8 cellular contexts compared by ENCODE assay signal in the genomic region with DNA sequence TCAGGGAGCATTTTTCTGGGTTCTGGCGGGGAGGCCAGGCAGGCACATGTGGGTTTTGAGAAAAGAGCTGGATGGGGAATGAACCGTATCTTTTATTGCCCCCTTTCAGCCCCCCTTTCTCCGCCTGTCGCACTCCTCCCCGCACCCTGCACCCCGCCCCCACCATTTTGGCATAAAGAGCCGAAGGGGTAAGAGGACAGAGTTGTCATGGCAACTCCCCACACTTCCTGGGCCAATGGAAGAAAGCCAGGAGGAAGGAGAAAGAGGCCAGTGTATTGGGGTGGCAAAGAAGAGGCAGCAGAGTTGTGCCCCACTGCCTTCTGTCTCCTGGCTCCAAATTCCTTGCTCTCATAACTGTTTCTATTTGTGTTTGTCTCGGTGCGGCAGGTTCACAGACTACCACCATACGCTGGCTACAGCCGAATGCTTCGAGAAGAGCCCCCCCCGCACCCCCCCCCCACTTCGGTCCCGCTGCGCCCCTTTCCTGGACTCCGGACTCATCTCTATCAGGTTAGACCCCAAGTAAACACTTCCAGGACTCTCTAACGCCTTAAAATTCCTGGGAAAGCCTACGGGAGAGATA. TPM values are rescaled to one million over a fixed set of nuclear protein-coding genes. Genes with fewer than 3 reads are reported as not detected.
DNase-seq lines count a peak whose midpoint lies in the region; ATAC-seq and TF ChIP-seq lines count a peak whose summit lies in the region.

No MANE protein-coding gene starts in this region.

- no peak overlapping the region for H3K27ac Mint-ChIP-seq in activated CD4-positive, alpha-beta T cell treated with anti-CD3 and anti-CD28 coated beads for 36 hours

- intact Hi-C loops in activated CD4-positive, alpha-beta T cell treated with anti-CD3 and anti-CD28 coated beads for 36 hours (cut with DNase I, micrococcal nuclease): loop anchor here (1.0 to 2.0 kb wide), 5 partner anchors 49 to 233 kb away; a partner anchor contains a TSS
- intact Hi-C loops in esophagus squamous epithelium (cut with DNase I): loop anchor here (10.0 kb wide), 1 partner anchor 175 kb away; no protein-coding TSS in a partner anchor

- WGBS in esophagus squamous epithelium, 2 donors: 2% methylated on average over 9 to 14 of the region's 19 CpGs

- no peaks in the 10 kb centered on the region for H3K27me3 ChIP-seq in esophagus squamous epithelium

- H3K4me1 Mint-ChIP-seq in activated CD4-positive, alpha-beta T cell treated with anti-CD3 and anti-CD28 coated beads for 36 hours: peaks cover 50% of the 10 kb centered on the region

- peak overlapping the region; percentile 58 for H3K4me3 ChIP-seq in SK-N-MC
- H3K4me3 ChIP-seq in esophagus squamous epithelium: peak overlapping the region; percentile 19 to 60 (median 38)

- H3K4me1 ChIP-seq in esophagus squamous epithelium: peaks cover 23 to 51% (median 30%) of the 10 kb centered on the region in 3 donors

- no peak for TF ChIP-seq POLR2A in esophagus squamous epithelium (IDR thresholded peaks at IDR 0.05)

- CTCF ChIA-PET in activated CD4-positive, alpha-beta T cell treated with anti-CD3 and anti-CD28 coated beads for 36 hours (lab: Charles Lee): interaction anchor here (0.5 to 9.8 kb wide), 51 partner anchors 7 to 854 kb away, joined by 3 to 145 read pairs (median 5); a partner anchor contains a TSS
- CTCF ChIA-PET in RWPE1 (lab: Yijun Ruan, JAX): interaction anchor here (0.6 to 3.2 kb wide), 29 partner anchors 9 to 318 kb away, joined by 3 to 67 read pairs (median 5); a partner anchor contains a TSS

- POLR2A ChIA-PET in activated CD4-positive, alpha-beta T cell treated with anti-CD3 and anti-CD28 coated beads for 36 hours (lab: Charles Lee): interaction anchor here (0.6 to 3.6 kb wide), 4 partner anchors 9 to 228 kb away, joined by 3 to 13 read pairs (median 4); a partner anchor contains a TSS
- POLR2A ChIA-PET in RWPE1 (lab: Yijun Ruan, JAX; ENCODE audit: low non-redundant PET): interaction anchor here (0.7 to 1.3 kb wide), 2 partner anchors 169 to 170 kb away, joined by 3 read pairs; no protein-coding TSS in a partner anchor

- H3K9ac ChIP-seq in SK-N-MC (ENCODE audit: insufficient read length): no peak overlapping the region

- no peak overlapping the region for H3K27ac ChIP-seq in SK-N-MC
- H3K27ac ChIP-seq in esophagus squamous epithelium: no peak overlapping the region
- H3K27ac ChIP-seq in RWPE1: no peak overlapping the region

- ATAC-seq in activated CD4-positive, alpha-beta T cell treated with anti-CD3 and anti-CD28 coated beads for 36 hours: no peak
- ATAC-seq in GM19351 (IDR thresholded peaks at IDR 0.05; ENCODE audit: unreplicated experiment): no peak

- DNase-seq in activated CD4-positive, alpha-beta T cell treated with anti-CD3 and anti-CD28 coated beads for 36 hours: peak; percentile 60
- DNase-seq in activated CD4-positive, alpha-beta T cell treated with anti-CD3 and anti-CD28 coated beads for 1 hour: no peak
- DNase-seq in SK-N-MC (ENCODE audit: low read depth, low spot score) (no peak), esophagus squamous epithelium (lab: John Stamatoyannopoulos, UW) (no peak), putamen (ENCODE audit: low spot score) (peak; percentile 57), RWPE1 (ENCODE audit: low spot score) (no peak), SKM-1 treated with dmso at 0.1 percent for 144 hours (lab: John Stamatoyannopoulos, UW; ENCODE audit: unreplicated experiment) (no peak)

- no peaks in the 10 kb centered on the region for H3K9me3 ChIP-seq in SK-N-MC (ENCODE audit: low read depth, low read length)
- H3K9me3 ChIP-seq in esophagus squamous epithelium: no peaks in the 10 kb centered on the region

- H3K36me3 ChIP-seq in SK-N-MC (ENCODE audit: insufficient read depth, low read length): no peaks in the 10 kb centered on the region
- peaks cover 0 to 2% (median 0%) of the 10 kb centered on the region in 3 donors for H3K36me3 ChIP-seq in esophagus squamous epithelium

- TF ChIP-seq CTCF in esophagus squamous epithelium (IDR thresholded peaks at IDR 0.05) (no peak), RWPE1 (conservative IDR thresholded peaks at IDR 0.05; ENCODE audit: low read depth) (no peak)

- peaks cover 9% of the 10 kb centered on the region for H3K27me3 Mint-ChIP-seq in activated CD4-positive, alpha-beta T cell treated with anti-CD3 and anti-CD28 coated beads for 36 hours

- peak overlapping the region; percentile 73 for H3K4me3 Mint-ChIP-seq in activated CD4-positive, alpha-beta T cell treated with anti-CD3 and anti-CD28 coated beads for 36 hours

- no peaks in the 10 kb centered on the region for H3K36me3 Mint-ChIP-seq in activated CD4-positive, alpha-beta T cell treated with anti-CD3 and anti-CD28 coated beads for 36 hours (ENCODE audit: low read depth)

- H3K9me3 Mint-ChIP-seq in activated CD4-positive, alpha-beta T cell treated with anti-CD3 and anti-CD28 coated beads for 36 hours (ENCODE audit: low read depth): no peaks in the 10 kb centered on the region

RNA-seq across cellular contexts. Expression of a gene that starts 3.4 kb away (rescaled TPM):
- total RNA-seq in activated CD4-positive, alpha-beta T cell treated with anti-CD3 and anti-CD28 coated beads for 36 hours: 1 to 10 TPM; 2.7 to 2.8 TPM
- 1 to 10 TPM in 2 of 4 donors, not detected in 2; 1.2 to 1.5 TPM for total RNA-seq in esophagus squamous epithelium

RNA-seq across cellular contexts. Expression of a gene that starts 21.9 kb away (rescaled TPM):
- total RNA-seq in activated CD4-positive, alpha-beta T cell treated with anti-CD3 and anti-CD28 coated beads for 36 hours: 100 to 1,000 TPM; 113 to 124 TPM
- 100 to 1,000 TPM in 1 of 4 donors, 10 to 100 TPM in 3; 44.2 to 121 (median 60.7) TPM for total RNA-seq in esophagus squamous epithelium

RNA-seq across cellular contexts. Expression of a gene that starts 56.9 kb away (rescaled TPM):
- 100 to 1,000 TPM; 207 to 214 TPM for total RNA-seq in activated CD4-positive, alpha-beta T cell treated with anti-CD3 and anti-CD28 coated beads for 36 hours
- 10 to 100 TPM; 36.7 to 91.3 (median 52.2) TPM for total RNA-seq in esophagus squamous epithelium

Comparison
In these comparisons a context has a peak if more than half of its experiments do, and no peak if none do; other contexts are left out.
1. DNase-seq: peak in activated CD4-positive, alpha-beta T cell treated with anti-CD3 and anti-CD28 coated beads for 36 hours (single experiment) and putamen (single experiment); none in activated CD4-positive, alpha-beta T cell treated with anti-CD3 and anti-CD28 coated beads for 1 hour (single experiment), SK-N-MC (single experiment), esophagus squamous epithelium (single experiment), RWPE1 (single experiment) and SKM-1 treated with dmso at 0.1 percent for 144 hours (single experiment).